Comparison of ENCODE assay signal across 23 cellular contexts in genomic region chr1:193767891-193768290, GRCh38.
"Had no signal": no experiment of that assay in that cellular context is flagged by ENCODE, and none has a peak within 500 bp of the region (broad histone marks: within the 10 kb centered on the region; RNA-seq: fewer than 3 reads in every experiment).

No MANE protein-coding gene starts in this region.

- H3K4me1 ChIP-seq: gastrocnemius medialis, left lung, lower lobe of right lung, suprapubic skin had no signal

- H3K27ac ChIP-seq: brain microvascular endothelial cell, coronary artery, dorsolateral prefrontal cortex, gastrocnemius medialis, hepatocyte, left lung, lower lobe of right lung, suprapubic skin, tibial nerve had no signal

- ATAC-seq: gastrocnemius medialis, left lung, lower lobe of right lung, natural killer cell had no signal

- H3K36me3 ChIP-seq: brain microvascular endothelial cell, gastrocnemius medialis, left lung, lower lobe of right lung, suprapubic skin, tibial nerve had no signal

- H3K9me3 ChIP-seq: gastrocnemius medialis, left lung, lower lobe of right lung, suprapubic skin, tibial nerve had no signal

- H3K4me3 ChIP-seq: coronary artery, dorsolateral prefrontal cortex, gastrocnemius medialis, hepatocyte, left lung, lower lobe of right lung, suprapubic skin, tibial nerve had no signal

- DNase-seq: activated CD4-positive, alpha-beta T cell treated with anti-CD3 and anti-CD28 coated beads for 48 hours; activated CD4-positive, alpha-beta T cell treated with anti-CD3 and anti-CD28 coated beads, Interleukin-2, amount 50 U/mL, for 48 hours; activated CD8-positive, alpha-beta memory T cell treated with anti-CD3 and anti-CD28 coated beads for 24 hours; activated effector memory CD4-positive, alpha-beta T cell treated with Interleukin-2 at 50 U/mL for 16 hours; activated naive CD4-positive, alpha-beta T cell treated with anti-CD3 and anti-CD28 coated beads for 36 hours; activated naive CD8-positive, alpha-beta T cell treated with anti-CD3 and anti-CD28 coated beads, Interleukin-2, amount 10 ng/mL, durations not matched to agents 7 days and 5 days; brain microvascular endothelial cell; dorsolateral prefrontal cortex; effector memory CD4-positive, alpha-beta T cell; erythroblast; gastrocnemius medialis; islet precursor cell; left lung; lower lobe of right lung; mesenchymal stem cell; natural killer cell; retina; stimulated activated naive CD4-positive, alpha-beta T cell; T-helper 2 cell had no signal

- H3K27me3 ChIP-seq: brain microvascular endothelial cell, dorsolateral prefrontal cortex, gastrocnemius medialis, hepatocyte, left lung, suprapubic skin, tibial nerve had no signal
